In genomic region chr4:176875441-176875930, GRCh38 we compare ENCODE assay signal across 27 cellular contexts.
DNase-seq lines count a peak whose midpoint lies in the region; ATAC-seq and TF ChIP-seq lines count a peak whose summit lies in the region.
"Had no signal": no experiment of that assay in that cellular context is flagged by ENCODE, and none has a peak within 500 bp of the region (broad histone marks: within the 10 kb centered on the region; RNA-seq: fewer than 3 reads in every experiment).

No MANE protein-coding gene starts in this region.

- H3K27ac ChIP-seq in breast epithelium (no peak overlapping the region), smooth muscle cell (ENCODE audit: low read depth) (no peak overlapping the region)
- H3K27ac ChIP-seq: cardiac muscle cell, coronary artery, esophagus muscularis mucosa, parathyroid adenoma, right atrium auricular region, spleen, transverse colon had no signal

- no peaks in the 10 kb centered on the region for H3K27me3 ChIP-seq in breast epithelium
- no peaks in the 10 kb centered on the region for H3K27me3 ChIP-seq in smooth muscle cell (ENCODE audit: low read depth)
- H3K27me3 ChIP-seq: cardiac muscle cell, esophagus muscularis mucosa, right atrium auricular region, spleen, transverse colon had no signal

- no peak for ATAC-seq in activated CD4-positive, alpha-beta T cell treated with anti-CD3 and anti-CD28 coated beads for 36 hours
- ATAC-seq: CD8-positive, alpha-beta T cell; naive thymus-derived CD8-positive, alpha-beta T cell had no signal

- no peak overlapping the region for H3K27ac Mint-ChIP-seq in MCF 10A (ENCODE audit: low read depth, unreplicated experiment)
- H3K27ac Mint-ChIP-seq in activated CD4-positive, alpha-beta T cell treated with anti-CD3 and anti-CD28 coated beads for 36 hours: no peak overlapping the region
- H3K27ac Mint-ChIP-seq: activated naive CD4-positive, alpha-beta T cell treated with anti-CD3 and anti-CD28 coated beads, Interleukin-2, amount 50 U/mL, for 24 hours; activated T-helper 2 cell treated with anti-CD3 and anti-CD28 coated beads, Interferon-gamma antibody, Interleukin-2, Interleukin-4, amounts not matched to agents 10 μg/mL and 5 μg/mL and 100 μg/mL, durations not matched to agents 14 hours and 24 hours and 36 hours; CD8-positive, alpha-beta T cell; naive thymus-derived CD8-positive, alpha-beta T cell had no signal

- POLR2A ChIA-PET in MCF 10A (lab: Yijun Ruan, JAX): no interaction called here
- POLR2A ChIA-PET in activated CD4-positive, alpha-beta T cell treated with anti-CD3 and anti-CD28 coated beads for 36 hours (lab: Charles Lee): no interaction called here
- POLR2A ChIA-PET in HEK293T (lab: Yijun Ruan, JAX): no interaction called here

- H3K9me3 Mint-ChIP-seq in MCF 10A (ENCODE audit: unreplicated experiment): peaks cover 16% of the 10 kb centered on the region
- H3K9me3 Mint-ChIP-seq in activated CD4-positive, alpha-beta T cell treated with anti-CD3 and anti-CD28 coated beads for 36 hours (ENCODE audit: low read depth): no peaks in the 10 kb centered on the region
- H3K9me3 Mint-ChIP-seq: activated T-helper 2 cell treated with anti-CD3 and anti-CD28 coated beads, Interferon-gamma antibody, Interleukin-2, Interleukin-4, amounts not matched to agents 10 μg/mL and 5 μg/mL and 100 μg/mL, durations not matched to agents 14 hours and 24 hours and 36 hours had no signal

- H3K4me2 ChIP-seq in smooth muscle cell: no peak overlapping the region

- H4K20me1 ChIP-seq in smooth muscle cell (ENCODE audit: low read depth): no peaks in the 10 kb centered on the region

- no peaks in the 10 kb centered on the region for H3K4me1 Mint-ChIP-seq in MCF 10A (ENCODE audit: insufficient read depth, unreplicated experiment)
- no peaks in the 10 kb centered on the region for H3K4me1 Mint-ChIP-seq in activated CD4-positive, alpha-beta T cell treated with anti-CD3 and anti-CD28 coated beads for 36 hours
- H3K4me1 Mint-ChIP-seq: activated naive CD4-positive, alpha-beta T cell treated with anti-CD3 and anti-CD28 coated beads, Interleukin-2, amount 50 U/mL, for 24 hours; naive thymus-derived CD8-positive, alpha-beta T cell had no signal

- H3K4me3 ChIP-seq in breast epithelium (no peak overlapping the region), smooth muscle cell (no peak overlapping the region)
- H3K4me3 ChIP-seq: cardiac muscle cell, coronary artery, esophagus muscularis mucosa, right atrium auricular region, spleen, transverse colon had no signal

- H3F3A ChIP-seq in smooth muscle cell (ENCODE audit: low read depth): no peaks in the 10 kb centered on the region

- no peaks in the 10 kb centered on the region for H3K36me3 ChIP-seq in breast epithelium
- H3K36me3 ChIP-seq in smooth muscle cell (ENCODE audit: low read depth): no peaks in the 10 kb centered on the region
- H3K36me3 ChIP-seq: cardiac muscle cell, esophagus muscularis mucosa, right atrium auricular region, spleen, transverse colon had no signal

- no peak for TF ChIP-seq POLR2A in breast epithelium (IDR thresholded peaks at IDR 0.05)

- TF ChIP-seq CTCF in MCF 10A (IDR thresholded peaks at IDR 0.05; ENCODE audit: unreplicated experiment): no peak
- no peak for TF ChIP-seq CTCF in breast epithelium (IDR thresholded peaks at IDR 0.05)
- TF ChIP-seq CTCF in smooth muscle cell (IDR thresholded peaks at IDR 0.05; ENCODE audit: borderline replicate concordance, insufficient read depth, poor library complexity, severe bottlenecking): no peak

- 52% methylated on average over 2 of the region's 2 CpGs for WGBS in smooth muscle cell (ENCODE audit: low lambda C conversion rate)

- H3K36me3 Mint-ChIP-seq in MCF 10A (ENCODE audit: insufficient read depth, unreplicated experiment): peaks cover 6% of the 10 kb centered on the region
- no peaks in the 10 kb centered on the region for H3K36me3 Mint-ChIP-seq in activated CD4-positive, alpha-beta T cell treated with anti-CD3 and anti-CD28 coated beads for 36 hours (ENCODE audit: low read depth)
- H3K36me3 Mint-ChIP-seq: activated naive CD4-positive, alpha-beta T cell treated with anti-CD3 and anti-CD28 coated beads, Interleukin-2, amount 50 U/mL, for 24 hours; CD8-positive, alpha-beta T cell; naive thymus-derived CD8-positive, alpha-beta T cell had no signal

- H3K9me3 ChIP-seq in breast epithelium (no peaks in the 10 kb centered on the region), smooth muscle cell (replicated peaks; ENCODE audit: low read depth) (no peaks in the 10 kb centered on the region)
- H3K9me3 ChIP-seq: esophagus muscularis mucosa, transverse colon had no signal

- no TSS peak for BruUV-seq in MCF 10A (replicated peaks; lab: Mats Ljungman, UMichigan)

- H3K4me1 ChIP-seq in breast epithelium (no peaks in the 10 kb centered on the region), smooth muscle cell (ENCODE audit: low read depth) (no peaks in the 10 kb centered on the region)
- H3K4me1 ChIP-seq: esophagus muscularis mucosa, parathyroid adenoma, right atrium auricular region, spleen, transverse colon had no signal

- DNase-seq in MCF 10A (ENCODE audit: unreplicated experiment) (peak; percentile 11), breast epithelium (ENCODE audit: low spot score in 2 of 2) (no peak), fibroblast of gingiva (ENCODE audit: low read depth) (peak; percentile 34), smooth muscle cell (lab: John Stamatoyannopoulos, UW; ENCODE audit: unreplicated experiment) (no peak), HEK293T (ENCODE audit: extremely low spot score) (no peak)
- DNase-seq in activated CD4-positive, alpha-beta T cell treated with anti-CD3 and anti-CD28 coated beads for 36 hours: no peak
- no peak for DNase-seq in activated T-cell treated with anti-CD3 and anti-CD28 coated beads, Interleukin-2, amount 50 U/mL, for 1 hour
- DNase-seq: activated CD4-positive, alpha-beta T cell treated with anti-CD3 and anti-CD28 coated beads, Interleukin-2, amount 50 U/mL, for 48 hours; activated CD8-positive, alpha-beta memory T cell treated with anti-CD3 and anti-CD28 coated beads, Interleukin-2, amount 50 U/mL, for 4 hours; CD8-positive, alpha-beta T cell; DMS 273 treated with DMSO at 0.1 percent for 48 hours; naive thymus-derived CD8-positive, alpha-beta T cell; NCI-H2081 treated with DMSO at 0.1 percent for 48 hours; NCI-H345; NCI-H774; OCI-M1; SIG-M5; spleen; transverse colon had no signal

- CTCF ChIA-PET in MCF 10A (lab: Yijun Ruan, JAX): no interaction called here
- CTCF ChIA-PET in activated CD4-positive, alpha-beta T cell treated with anti-CD3 and anti-CD28 coated beads for 36 hours (lab: Charles Lee): no interaction called here
- CTCF ChIA-PET in HEK293T (lab: Yijun Ruan, JAX): no interaction called here

- no peaks in the 10 kb centered on the region for H3K27me3 Mint-ChIP-seq in MCF 10A (ENCODE audit: insufficient read depth, unreplicated experiment)
- no peaks in the 10 kb centered on the region for H3K27me3 Mint-ChIP-seq in activated CD4-positive, alpha-beta T cell treated with anti-CD3 and anti-CD28 coated beads for 36 hours
- H3K27me3 Mint-ChIP-seq: activated naive CD4-positive, alpha-beta T cell treated with anti-CD3 and anti-CD28 coated beads, Interleukin-2, amount 50 U/mL, for 24 hours had no signal

- H3K79me2 ChIP-seq in smooth muscle cell (ENCODE audit: low read depth): no peaks in the 10 kb centered on the region
- H3K79me2 ChIP-seq: parathyroid adenoma had no signal

- H3K9ac ChIP-seq in smooth muscle cell (ENCODE audit: low read depth): no peak overlapping the region
- H3K9ac ChIP-seq: parathyroid adenoma had no signal

- H3K4me3 Mint-ChIP-seq in MCF 10A (ENCODE audit: unreplicated experiment): no peak overlapping the region
- no peak overlapping the region for H3K4me3 Mint-ChIP-seq in activated CD4-positive, alpha-beta T cell treated with anti-CD3 and anti-CD28 coated beads for 36 hours
- H3K4me3 Mint-ChIP-seq: activated naive CD4-positive, alpha-beta T cell treated with anti-CD3 and anti-CD28 coated beads, Interleukin-2, amount 50 U/mL, for 24 hours; CD8-positive, alpha-beta T cell; naive thymus-derived CD8-positive, alpha-beta T cell had no signal

- intact Hi-C loops in MCF 10A (cut with micrococcal nuclease): no loop called here
- intact Hi-C loops in breast epithelium (cut with DNase I; ENCODE audit: low total_unique reads): no loop called here
- intact Hi-C loops in activated CD4-positive, alpha-beta T cell treated with anti-CD3 and anti-CD28 coated beads for 36 hours (cut with DNase I, micrococcal nuclease): no loop called here

- H2AFZ ChIP-seq in smooth muscle cell (ENCODE audit: low read depth): peak overlapping the region; percentile 17
- H2AFZ ChIP-seq: parathyroid adenoma had no signal

TF ChIP-seq in PFSK-1, 5 proteins besides CTCF, POLR2A, EP300 and RAD21:
- TF ChIP-seq TAF1 (IDR thresholded peaks at IDR 0.05; ENCODE audit: borderline replicate concordance, insufficient read depth, low read length) (no peak), POLR2AphosphoS5 (IDR thresholded peaks at IDR 0.05; ENCODE audit: low read depth, low read length) (0 out of 2 replicates have a peak, but pooled peaks have one; percentile 24)
TF ChIP-seq in PFSK-1: peak in this region for 1.

TF ChIP-seq in HEK293T, 16 proteins besides CTCF, POLR2A, EP300 and RAD21:
- TF ChIP-seq BHLHE40 (IDR thresholded peaks at IDR 0.05; ENCODE audit: borderline replicate concordance): no peak
- no peak for TF ChIP-seq HDGF (IDR thresholded peaks at IDR 0.05; ENCODE audit: borderline replicate concordance)
- TF ChIP-seq TARDBP (IDR thresholded peaks at IDR 0.05): no peak
- TF ChIP-seq LEF1 (IDR thresholded peaks at IDR 0.05; ENCODE audit: borderline replicate concordance): no peak
- no peak for TF ChIP-seq CTBP1 (IDR thresholded peaks at IDR 0.05; ENCODE audit: borderline replicate concordance)
- no peak for TF ChIP-seq ELF4 (IDR thresholded peaks at IDR 0.05)
- TF ChIP-seq FOXM1 (IDR thresholded peaks at IDR 0.05; ENCODE audit: borderline replicate concordance): no peak
- no peak for TF ChIP-seq ZNF384 (IDR thresholded peaks at IDR 0.05)
- no peak for TF ChIP-seq NFRKB (IDR thresholded peaks at IDR 0.05)
- no peak for TF ChIP-seq SUZ12 (IDR thresholded peaks at IDR 0.05)
- no peak for TF ChIP-seq FOXK2 (IDR thresholded peaks at IDR 0.05)
- no peak for TF ChIP-seq FOXA1 (IDR thresholded peaks at IDR 0.05)
- TF ChIP-seq ARNT (IDR thresholded peaks at IDR 0.05): no peak
- TF ChIP-seq PKNOX1 (IDR thresholded peaks at IDR 0.05): no peak
TF ChIP-seq in HEK293T: peak in this region for 0.

Comparison
In these comparisons a context has a peak if more than half of its experiments do, and no peak if none do; other contexts are left out.
1. DNase-seq: peak in MCF 10A (single experiment) and fibroblast of gingiva (single experiment); none in breast epithelium (0 of 2), smooth muscle cell (single experiment), activated CD4-positive, alpha-beta T cell treated with anti-CD3 and anti-CD28 coated beads for 36 hours (single experiment), HEK293T (single experiment) and activated T-cell treated with anti-CD3 and anti-CD28 coated beads, Interleukin-2, amount 50 U/mL, for 1 hour (single experiment).